Comparison of ENCODE assay signal across 11 cellular contexts in genomic region chr17:20010886-20011402, GRCh38. TPM values are rescaled to one million over a fixed set of nuclear protein-coding genes. Genes with fewer than 3 reads are reported as not detected.
A peak's percentile ranks its signal among the peaks of the same experiment; 100 is the strongest.
DNase-seq lines count a peak whose midpoint lies in the region; TF ChIP-seq lines count a peak whose summit lies in the region.
"Had no signal": no experiment of that assay in that cellular context is flagged by ENCODE, and none has a peak within 500 bp of the region (broad histone marks: within the 10 kb centered on the region; RNA-seq: fewer than 3 reads in every experiment).

No MANE protein-coding gene starts in this region.

- H3K4me1 Mint-ChIP-seq in neural crest cell = peaks cover 11% of the 10 kb centered on the region

- peak overlapping the region; percentile 89 for H3K4me3 Mint-ChIP-seq in neural crest cell

- no peak overlapping the region for H3K27ac Mint-ChIP-seq in neural crest cell (ENCODE audit: unreplicated experiment)
- H3K27ac Mint-ChIP-seq: activated naive CD4-positive, alpha-beta T cell treated with anti-CD3 and anti-CD28 coated beads for 36 hours had no signal

- H3K4me3 ChIP-seq in KMS-11 (IDR thresholded peaks at IDR 0.05; ENCODE audit: insufficient read depth, low read depth, low read length) = no peak overlapping the region

- no peaks in the 10 kb centered on the region for H4K20me1 ChIP-seq in KMS-11 (ENCODE audit: insufficient read depth)

- H3K4me1 ChIP-seq in KMS-11 (ENCODE audit: low read depth, poor library complexity, severe bottlenecking) = peaks cover 13% of the 10 kb centered on the region

- H3K4me2 ChIP-seq in KMS-11 = peak overlapping the region; percentile 54

- no peaks in the 10 kb centered on the region for H3K36me3 Mint-ChIP-seq in neural crest cell (ENCODE audit: low read depth)

- peak; percentile 8 to 33 for DNase-seq in NCI-H446 (lab: John Stamatoyannopoulos, UW)
- DNase-seq in NCI-H446 treated with DMSO at 0.1 percent for 48 hours (lab: John Stamatoyannopoulos, UW) = no peak
- DNase-seq in caudate nucleus (lab: John Stamatoyannopoulos, UW) = no peak
- DNase-seq in neural crest cell (ENCODE audit: low read depth, low spot score) = no peak
- no peak for DNase-seq in MV-4-11 (lab: John Stamatoyannopoulos, UW)
- no peak for DNase-seq in NCI-H524 (lab: John Stamatoyannopoulos, UW)
- no peak for DNase-seq in stimulated activated CD4-positive, alpha-beta T cell treated with anti-CD3 and anti-CD28 coated beads, Interleukin-4, amount 100 ng/mL, for 24 hours
- DNase-seq: activated naive CD4-positive, alpha-beta T cell treated with anti-CD3 and anti-CD28 coated beads for 36 hours; foreskin melanocyte; stimulated activated CD4-positive, alpha-beta T cell treated with anti-CD3 and anti-CD28 coated beads, Interleukin-2, amount 100 ng/mL, for 48 hours had no signal

- H3K27ac ChIP-seq in KMS-11 (no peak overlapping the region), caudate nucleus (ENCODE audit: low read depth, low read length) (peak overlapping the region; percentile 80)

- H3K36me3 ChIP-seq in KMS-11 (ENCODE audit: insufficient read depth) = no peaks in the 10 kb centered on the region

- H3K9ac ChIP-seq in KMS-11 = no peak overlapping the region

- no peak overlapping the region for H2AFZ ChIP-seq in KMS-11 (ENCODE audit: low read depth)

- TF ChIP-seq CTCF in KMS-11 (conservative IDR thresholded peaks at IDR 0.05; ENCODE audit: low read depth, low read length) = no peak
- no peak for TF ChIP-seq CTCF in neural crest cell (conservative IDR thresholded peaks at IDR 0.05)

- no peaks in the 10 kb centered on the region for H3K79me2 ChIP-seq in KMS-11 (ENCODE audit: insufficient read depth, low read depth)

- no peaks in the 10 kb centered on the region for H3K9me3 Mint-ChIP-seq in neural crest cell
- H3K9me3 Mint-ChIP-seq: activated naive CD4-positive, alpha-beta T cell treated with anti-CD3 and anti-CD28 coated beads for 36 hours had no signal

- peaks cover 72% of the 10 kb centered on the region for H3K27me3 Mint-ChIP-seq in neural crest cell (ENCODE audit: low read depth)

- H3K27me3 ChIP-seq in KMS-11 (ENCODE audit: insufficient read depth, low read depth) = no peaks in the 10 kb centered on the region; the same call in 1 of the 2 replicates

RNA-seq across cellular contexts. Expression of gene SPECC1, which starts 1.8 kb away (rescaled TPM):
- total RNA-seq in neural crest cell = 71.0 and 80.8 TPM in 2 replicates

RNA-seq across cellular contexts. Expression of gene AKAP10, which starts 33.3 kb away (rescaled TPM):
- 22.5 and 27.1 TPM in 2 replicates for total RNA-seq in neural crest cell

Comparison
In these comparisons a context has a peak if more than half of its experiments do, and no peak if none do; other contexts are left out.
1. DNase-seq: peak in NCI-H446 (2 of 2); none in NCI-H446 treated with DMSO at 0.1 percent for 48 hours (single experiment), caudate nucleus (0 of 61), neural crest cell (single experiment), MV-4-11 (single experiment), NCI-H524 (0 of 2) and stimulated activated CD4-positive, alpha-beta T cell treated with anti-CD3 and anti-CD28 coated beads, Interleukin-4, amount 100 ng/mL, for 24 hours (single experiment).